In the genomic region with DNA sequence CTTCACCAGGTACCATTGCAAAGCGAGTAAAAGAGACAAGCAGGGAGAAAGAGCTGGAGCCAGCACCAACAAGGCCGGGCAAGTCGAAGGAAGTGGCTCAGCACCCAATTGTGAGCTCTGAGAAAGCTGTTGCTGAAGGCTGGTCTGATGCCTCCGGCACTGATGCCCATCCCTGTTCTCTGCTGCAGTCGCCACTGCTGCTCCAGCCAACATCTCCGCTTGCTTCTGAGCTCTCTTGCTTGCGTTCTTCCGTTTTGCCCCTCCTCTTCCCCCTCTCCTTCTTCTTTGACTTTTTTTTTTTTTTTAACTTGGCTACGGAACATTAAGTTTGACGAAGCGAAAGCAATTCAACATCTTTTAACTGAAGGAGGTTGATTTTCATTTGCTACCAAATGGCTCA, we compare ENCODE assay signal across 18 cellular contexts.
A peak's percentile ranks its signal among the peaks of the same experiment; 100 is the strongest.
DNase-seq lines count a peak whose midpoint lies in the region; ATAC-seq and TF ChIP-seq lines count a peak whose summit lies in the region.
"Had no signal": no experiment of that assay in that cellular context is flagged by ENCODE, and none has a peak within 500 bp of the region (broad histone marks: within the 10 kb centered on the region; RNA-seq: fewer than 3 reads in every experiment).

No MANE protein-coding gene starts in this region.

- H3K4me3 Mint-ChIP-seq in WTC11, result no peak overlapping the region
- H3K4me3 Mint-ChIP-seq: activated naive CD8-positive, alpha-beta T cell treated with anti-CD3 and anti-CD28 coated beads, Interleukin-2, amount 50 U/mL, for 24 hours; mesothelial cell of epicardium had no signal

- TF ChIP-seq CTCF in WI38 (IDR thresholded peaks at IDR 0.05; ENCODE audit: low read depth, low read length), result no peak
- TF ChIP-seq CTCF in WTC11 (IDR thresholded peaks at IDR 0.05), result no peak

- no peaks in the 10 kb centered on the region for H3K27me3 Mint-ChIP-seq in WTC11 (ENCODE audit: low read depth)

- no peaks in the 10 kb centered on the region for H3K36me3 Mint-ChIP-seq in WTC11
- H3K36me3 Mint-ChIP-seq: mesothelial cell of epicardium had no signal

- ATAC-seq in WTC11 (no peak), GM19324 (IDR thresholded peaks at IDR 0.05; ENCODE audit: low FRiP score, unreplicated experiment) (no peak)
- ATAC-seq: activated naive CD8-positive, alpha-beta T cell treated with anti-CD3 and anti-CD28 coated beads, Interleukin-2, amount 50 U/mL, for 24 hours had no signal

- H3K4me1 Mint-ChIP-seq in WTC11, result peaks cover 27% of the 10 kb centered on the region
- H3K4me1 Mint-ChIP-seq: activated naive CD8-positive, alpha-beta T cell treated with anti-CD3 and anti-CD28 coated beads, Interleukin-2, amount 50 U/mL, for 24 hours had no signal

- POLR2A ChIA-PET in WTC11 (lab: Charles Lee), result no interaction called here

- DNase-seq in Daoy (ENCODE audit: low read depth) (peak; percentile 66), fibroblast of gingiva (ENCODE audit: low read depth) (peak; percentile 31), pulmonary artery endothelial cell (ENCODE audit: low read depth, low spot score) (peak; percentile 5), WTC11 (ENCODE audit: low spot score) (no peak), SHP77 treated with DMSO at 0.1 percent for 48 hours (lab: John Stamatoyannopoulos, UW) (no peak), NCI-H526 treated with DMSO at 0.1 percent for 48 hours (lab: John Stamatoyannopoulos, UW) (no peak)
- DNase-seq: activated CD4-positive, CD25-positive, alpha-beta regulatory T cell treated with anti-CD3 and anti-CD28 coated beads, Interleukin-2, amount 50 U/mL, for 72 hours; activated naive CD8-positive, alpha-beta T cell treated with anti-CD3 and anti-CD28 coated beads, Interleukin-2, amount 50 U/mL, for 24 hours; activated T-cell treated with anti-CD3 and anti-CD28 coated beads, Interleukin-2, amount 50 U/mL, for 1 hour; BE2C; cortex of kidney; DMS79 treated with DMSO at 0.1 percent for 48 hours; foreskin fibroblast; NCI-H226; transverse colon had no signal

- CTCF ChIA-PET in WTC11 (lab: Charles Lee), result no interaction called here

- H3K27ac Mint-ChIP-seq in WTC11, result no peak overlapping the region
- H3K27ac Mint-ChIP-seq: activated naive CD8-positive, alpha-beta T cell treated with anti-CD3 and anti-CD28 coated beads, Interleukin-2, amount 50 U/mL, for 24 hours; mesothelial cell of epicardium had no signal

- H3K4me3 ChIP-seq in WI38 (ENCODE audit: low read depth, low read length), result peak overlapping the region; percentile 27; the same call in 1 of the 2 replicates
- H3K4me3 ChIP-seq: transverse colon had no signal

- H3K9me3 Mint-ChIP-seq in WTC11, result no peaks in the 10 kb centered on the region
- H3K9me3 Mint-ChIP-seq: activated naive CD8-positive, alpha-beta T cell treated with anti-CD3 and anti-CD28 coated beads, Interleukin-2, amount 50 U/mL, for 24 hours had no signal

TF ChIP-seq in WTC11, 78 proteins besides CTCF, POLR2A, EP300 and RAD21 (continues in another document):
- TF ChIP-seq, protein P1, sequence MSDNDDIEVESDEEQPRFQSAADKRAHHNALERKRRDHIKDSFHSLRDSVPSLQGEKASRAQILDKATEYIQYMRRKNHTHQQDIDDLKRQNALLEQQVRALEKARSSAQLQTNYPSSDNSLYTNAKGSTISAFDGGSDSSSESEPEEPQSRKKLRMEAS (CRISPR knock-in tag; IDR thresholded peaks at IDR 0.05), result no peak
- TF ChIP-seq CREB1 (CRISPR knock-in tag; IDR thresholded peaks at IDR 0.05), result no peak
- TF ChIP-seq ATF1 (CRISPR knock-in tag; IDR thresholded peaks at IDR 0.05), result no peak
- TF ChIP-seq ETV6 (CRISPR knock-in tag; IDR thresholded peaks at IDR 0.05), result no peak
- TF ChIP-seq, protein P2, sequence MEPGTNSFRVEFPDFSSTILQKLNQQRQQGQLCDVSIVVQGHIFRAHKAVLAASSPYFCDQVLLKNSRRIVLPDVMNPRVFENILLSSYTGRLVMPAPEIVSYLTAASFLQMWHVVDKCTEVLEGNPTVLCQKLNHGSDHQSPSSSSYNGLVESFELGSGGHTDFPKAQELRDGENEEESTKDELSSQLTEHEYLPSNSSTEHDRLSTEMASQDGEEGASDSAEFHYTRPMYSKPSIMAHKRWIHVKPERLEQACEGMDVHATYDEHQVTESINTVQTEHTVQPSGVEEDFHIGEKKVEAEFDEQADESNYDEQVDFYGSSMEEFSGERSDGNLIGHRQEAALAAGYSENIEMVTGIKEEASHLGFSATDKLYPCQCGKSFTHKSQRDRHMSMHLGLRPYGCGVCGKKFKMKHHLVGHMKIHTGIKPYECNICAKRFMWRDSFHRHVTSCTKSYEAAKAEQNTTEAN (CRISPR knock-in tag; IDR thresholded peaks at IDR 0.05), result no peak
- TF ChIP-seq, protein P3, sequence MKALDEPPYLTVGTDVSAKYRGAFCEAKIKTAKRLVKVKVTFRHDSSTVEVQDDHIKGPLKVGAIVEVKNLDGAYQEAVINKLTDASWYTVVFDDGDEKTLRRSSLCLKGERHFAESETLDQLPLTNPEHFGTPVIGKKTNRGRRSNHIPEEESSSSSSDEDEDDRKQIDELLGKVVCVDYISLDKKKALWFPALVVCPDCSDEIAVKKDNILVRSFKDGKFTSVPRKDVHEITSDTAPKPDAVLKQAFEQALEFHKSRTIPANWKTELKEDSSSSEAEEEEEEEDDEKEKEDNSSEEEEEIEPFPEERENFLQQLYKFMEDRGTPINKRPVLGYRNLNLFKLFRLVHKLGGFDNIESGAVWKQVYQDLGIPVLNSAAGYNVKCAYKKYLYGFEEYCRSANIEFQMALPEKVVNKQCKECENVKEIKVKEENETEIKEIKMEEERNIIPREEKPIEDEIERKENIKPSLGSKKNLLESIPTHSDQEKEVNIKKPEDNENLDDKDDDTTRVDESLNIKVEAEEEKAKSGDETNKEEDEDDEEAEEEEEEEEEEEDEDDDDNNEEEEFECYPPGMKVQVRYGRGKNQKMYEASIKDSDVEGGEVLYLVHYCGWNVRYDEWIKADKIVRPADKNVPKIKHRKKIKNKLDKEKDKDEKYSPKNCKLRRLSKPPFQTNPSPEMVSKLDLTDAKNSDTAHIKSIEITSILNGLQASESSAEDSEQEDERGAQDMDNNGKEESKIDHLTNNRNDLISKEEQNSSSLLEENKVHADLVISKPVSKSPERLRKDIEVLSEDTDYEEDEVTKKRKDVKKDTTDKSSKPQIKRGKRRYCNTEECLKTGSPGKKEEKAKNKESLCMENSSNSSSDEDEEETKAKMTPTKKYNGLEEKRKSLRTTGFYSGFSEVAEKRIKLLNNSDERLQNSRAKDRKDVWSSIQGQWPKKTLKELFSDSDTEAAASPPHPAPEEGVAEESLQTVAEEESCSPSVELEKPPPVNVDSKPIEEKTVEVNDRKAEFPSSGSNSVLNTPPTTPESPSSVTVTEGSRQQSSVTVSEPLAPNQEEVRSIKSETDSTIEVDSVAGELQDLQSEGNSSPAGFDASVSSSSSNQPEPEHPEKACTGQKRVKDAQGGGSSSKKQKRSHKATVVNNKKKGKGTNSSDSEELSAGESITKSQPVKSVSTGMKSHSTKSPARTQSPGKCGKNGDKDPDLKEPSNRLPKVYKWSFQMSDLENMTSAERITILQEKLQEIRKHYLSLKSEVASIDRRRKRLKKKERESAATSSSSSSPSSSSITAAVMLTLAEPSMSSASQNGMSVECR (CRISPR knock-in tag; IDR thresholded peaks at IDR 0.05; ENCODE audit: borderline replicate concordance), result no peak
- no peak for TF ChIP-seq TEAD4 (CRISPR knock-in tag; IDR thresholded peaks at IDR 0.05)
- TF ChIP-seq, protein P4, sequence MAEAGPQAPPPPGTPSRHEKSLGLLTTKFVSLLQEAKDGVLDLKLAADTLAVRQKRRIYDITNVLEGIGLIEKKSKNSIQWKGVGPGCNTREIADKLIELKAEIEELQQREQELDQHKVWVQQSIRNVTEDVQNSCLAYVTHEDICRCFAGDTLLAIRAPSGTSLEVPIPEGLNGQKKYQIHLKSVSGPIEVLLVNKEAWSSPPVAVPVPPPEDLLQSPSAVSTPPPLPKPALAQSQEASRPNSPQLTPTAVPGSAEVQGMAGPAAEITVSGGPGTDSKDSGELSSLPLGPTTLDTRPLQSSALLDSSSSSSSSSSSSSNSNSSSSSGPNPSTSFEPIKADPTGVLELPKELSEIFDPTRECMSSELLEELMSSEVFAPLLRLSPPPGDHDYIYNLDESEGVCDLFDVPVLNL (CRISPR knock-in tag; IDR thresholded peaks at IDR 0.05; ENCODE audit: borderline replicate concordance, low read depth), result no peak
- no peak for TF ChIP-seq GRHL2 (CRISPR knock-in tag; IDR thresholded peaks at IDR 0.05; ENCODE audit: insufficient replicate concordance, severe bottlenecking)
- no peak for TF ChIP-seq TEAD1 (CRISPR knock-in tag; IDR thresholded peaks at IDR 0.05)
- TF ChIP-seq, protein P5, sequence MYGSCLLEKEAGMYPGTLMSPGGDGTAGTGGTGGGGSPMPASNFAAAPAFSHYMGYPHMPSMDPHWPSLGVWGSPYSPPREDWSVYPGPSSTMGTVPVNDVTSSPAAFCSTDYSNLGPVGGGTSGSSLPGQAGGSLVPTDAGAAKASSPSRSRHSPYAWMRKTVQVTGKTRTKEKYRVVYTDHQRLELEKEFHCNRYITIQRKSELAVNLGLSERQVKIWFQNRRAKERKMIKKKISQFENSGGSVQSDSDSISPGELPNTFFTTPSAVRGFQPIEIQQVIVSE (CRISPR knock-in tag; IDR thresholded peaks at IDR 0.05; ENCODE audit: borderline replicate concordance), result no peak
- TF ChIP-seq PRRX2 (CRISPR knock-in tag; IDR thresholded peaks at IDR 0.05), result no peak
- no peak for TF ChIP-seq FOXJ3 (CRISPR knock-in tag; IDR thresholded peaks at IDR 0.05; ENCODE audit: borderline replicate concordance)
- TF ChIP-seq, protein P6, sequence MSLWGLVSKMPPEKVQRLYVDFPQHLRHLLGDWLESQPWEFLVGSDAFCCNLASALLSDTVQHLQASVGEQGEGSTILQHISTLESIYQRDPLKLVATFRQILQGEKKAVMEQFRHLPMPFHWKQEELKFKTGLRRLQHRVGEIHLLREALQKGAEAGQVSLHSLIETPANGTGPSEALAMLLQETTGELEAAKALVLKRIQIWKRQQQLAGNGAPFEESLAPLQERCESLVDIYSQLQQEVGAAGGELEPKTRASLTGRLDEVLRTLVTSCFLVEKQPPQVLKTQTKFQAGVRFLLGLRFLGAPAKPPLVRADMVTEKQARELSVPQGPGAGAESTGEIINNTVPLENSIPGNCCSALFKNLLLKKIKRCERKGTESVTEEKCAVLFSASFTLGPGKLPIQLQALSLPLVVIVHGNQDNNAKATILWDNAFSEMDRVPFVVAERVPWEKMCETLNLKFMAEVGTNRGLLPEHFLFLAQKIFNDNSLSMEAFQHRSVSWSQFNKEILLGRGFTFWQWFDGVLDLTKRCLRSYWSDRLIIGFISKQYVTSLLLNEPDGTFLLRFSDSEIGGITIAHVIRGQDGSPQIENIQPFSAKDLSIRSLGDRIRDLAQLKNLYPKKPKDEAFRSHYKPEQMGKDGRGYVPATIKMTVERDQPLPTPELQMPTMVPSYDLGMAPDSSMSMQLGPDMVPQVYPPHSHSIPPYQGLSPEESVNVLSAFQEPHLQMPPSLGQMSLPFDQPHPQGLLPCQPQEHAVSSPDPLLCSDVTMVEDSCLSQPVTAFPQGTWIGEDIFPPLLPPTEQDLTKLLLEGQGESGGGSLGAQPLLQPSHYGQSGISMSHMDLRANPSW (CRISPR knock-in tag; conservative IDR thresholded peaks at IDR 0.05; ENCODE audit: low read depth), result no peak
- no peak for TF ChIP-seq GABPB1 (CRISPR knock-in tag; IDR thresholded peaks at IDR 0.05)
- TF ChIP-seq SOX15 (CRISPR knock-in tag; IDR thresholded peaks at IDR 0.05), result no peak

Comparison
In these comparisons a context has a peak if more than half of its experiments do, and no peak if none do; other contexts are left out.
1. DNase-seq: peak in Daoy (single experiment), fibroblast of gingiva (single experiment) and pulmonary artery endothelial cell (single experiment); none in WTC11 (single experiment), SHP77 treated with DMSO at 0.1 percent for 48 hours (single experiment) and NCI-H526 treated with DMSO at 0.1 percent for 48 hours (single experiment).